ENCODE assay signal across 8 cellular contexts in genomic region chr11:68118753-68119448, GRCh38. TPM values are rescaled to one million over a fixed set of nuclear protein-coding genes. Genes with fewer than 3 reads are reported as not detected.
DNase-seq lines count a peak whose midpoint lies in the region; ATAC-seq and TF ChIP-seq lines count a peak whose summit lies in the region.

No MANE protein-coding gene starts in this region.

- H3K4me2 ChIP-seq in HCT116 (ENCODE audit: low read length), result peak overlapping the region; percentile 92

- no peaks in the 10 kb centered on the region for H3K9me2 ChIP-seq in HCT116 (ENCODE audit: insufficient read depth)

- TSS peak; percentile 52 for BruUV-seq in HCT116 (replicated peaks; lab: Mats Ljungman, UMichigan)

- TF ChIP-seq RAD21 in HCT116 (IDR thresholded peaks at IDR 0.05; ENCODE audit: low read depth), result no peak

- TF ChIP-seq CTCF in HCT116 (IDR thresholded peaks at IDR 0.05 in 2 of 3, conservative IDR thresholded peaks at IDR 0.05 in 1 of 3; ENCODE audit: borderline replicate concordance in 1 of 3, insufficient read depth in 1 of 3, low read depth in 2 of 3, low read length in 2 of 3), result no peak
- no peak for TF ChIP-seq CTCF in RWPE1 (conservative IDR thresholded peaks at IDR 0.05; ENCODE audit: low read depth)
- no peak for TF ChIP-seq CTCF in ovary (IDR thresholded peaks at IDR 0.05)

- no peaks in the 10 kb centered on the region for H3K9me3 ChIP-seq in HCT116 (ENCODE audit: control insufficient read depth in 1 of 2, insufficient read depth in 1 of 2, low read depth in 1 of 2, low read length in 2 of 2)
- no peaks in the 10 kb centered on the region for H3K9me3 ChIP-seq in ovary

- no peak overlapping the region for H3K4me3 ChIP-seq in HCT116 (replicated peaks in 1 of 2; ENCODE audit: low read depth in 1 of 2, low read length in 2 of 2)
- H3K4me3 ChIP-seq in ovary, result no peak overlapping the region

- H3K36me3 Mint-ChIP-seq in activated naive CD8-positive, alpha-beta T cell treated with anti-CD3 and anti-CD28 coated beads, Interleukin-2, amount 50 U/mL, for 24 hours (ENCODE audit: low read depth), result peaks cover 2% of the 10 kb centered on the region

- H3K9ac ChIP-seq in HCT116 (ENCODE audit: low read length), result no peak overlapping the region

- no peaks in the 10 kb centered on the region for H3K27me3 Mint-ChIP-seq in activated naive CD8-positive, alpha-beta T cell treated with anti-CD3 and anti-CD28 coated beads, Interleukin-2, amount 50 U/mL, for 24 hours

- H3K36me3 ChIP-seq in HCT116 (ENCODE audit: control insufficient read depth in 1 of 2, insufficient read depth in 2 of 2, low read length in 2 of 2), result no peaks in the 10 kb centered on the region
- no peaks in the 10 kb centered on the region for H3K36me3 ChIP-seq in ovary

- H3K27ac ChIP-seq in HCT116 (ENCODE audit: low read depth, low read length), result no peak overlapping the region
- H3K27ac ChIP-seq in RWPE1, result no peak overlapping the region
- peak overlapping the region in 1 of 2 donors; percentile 44 for H3K27ac ChIP-seq in ovary

- peak; percentile 90 to 92 for DNase-seq in AML-193 (lab: John Stamatoyannopoulos, UW)
- no peak for DNase-seq in HCT116 (ENCODE audit: low read depth, low spot score)
- DNase-seq in activated naive CD8-positive, alpha-beta T cell treated with anti-CD3 and anti-CD28 coated beads, Interleukin-2, amount 50 U/mL, for 24 hours, result no peak
- peak; percentile 73 for DNase-seq in medulla oblongata (ENCODE audit: extremely low spot score)
- DNase-seq in RWPE1 (ENCODE audit: low spot score), result no peak
- DNase-seq in ovary, result no peak
- no peak for DNase-seq in left lobe of liver (ENCODE audit: low spot score)
- no peak for DNase-seq in HCEC 1CT

- ATAC-seq in HCT116, result no peak
- no peak for ATAC-seq in activated naive CD8-positive, alpha-beta T cell treated with anti-CD3 and anti-CD28 coated beads, Interleukin-2, amount 50 U/mL, for 24 hours
- ATAC-seq in left lobe of liver, result no peak

- H2AFZ ChIP-seq in HCT116 (ENCODE audit: low read depth, low read length, poor library complexity, severe bottlenecking), result no peak overlapping the region

- H4K20me1 ChIP-seq in HCT116 (ENCODE audit: insufficient read depth), result peaks cover 10% of the 10 kb centered on the region; the same call in 1 of the 2 replicates

- peak overlapping the region; percentile 54 for H3K4me3 Mint-ChIP-seq in activated naive CD8-positive, alpha-beta T cell treated with anti-CD3 and anti-CD28 coated beads, Interleukin-2, amount 50 U/mL, for 24 hours

- POLR2A ChIA-PET in HCT116 (lab: Charles Lee), result interaction anchor here (1.0 kb wide), 1 partner anchor 9 kb away, joined by 3 read pairs; no protein-coding TSS in a partner anchor
- POLR2A ChIA-PET in RWPE1 (lab: Yijun Ruan, JAX; ENCODE audit: low non-redundant PET), result no interaction called here

- CTCF ChIA-PET in HCT116 (lab: Charles Lee), result no interaction called here
- CTCF ChIA-PET in RWPE1 (lab: Yijun Ruan, JAX), result interaction anchor here (0.6 kb wide), 1 partner anchor 90 kb away, joined by 3 read pairs; no protein-coding TSS in a partner anchor

- H3K4me1 ChIP-seq in HCT116 (ENCODE audit: control insufficient read depth in 1 of 2, insufficient read depth in 2 of 2, low read length in 2 of 2) (peaks cover 26 to 57% of the 10 kb centered on the region in 2 experiments), ovary (ENCODE audit: insufficient read depth) (peaks cover 11% of the 10 kb centered on the region)

- H3K4me1 Mint-ChIP-seq in activated naive CD8-positive, alpha-beta T cell treated with anti-CD3 and anti-CD28 coated beads, Interleukin-2, amount 50 U/mL, for 24 hours, result peaks cover 26% of the 10 kb centered on the region

- 32 to 42% (median 40%) methylated on average over 4 of the region's 4 CpGs for WGBS in ovary, 3 donors

- H3K27me3 ChIP-seq in HCT116 (ENCODE audit: insufficient read depth, low read length) (no peaks in the 10 kb centered on the region), ovary (no peaks in the 10 kb centered on the region)

- H3K27ac Mint-ChIP-seq in activated naive CD8-positive, alpha-beta T cell treated with anti-CD3 and anti-CD28 coated beads, Interleukin-2, amount 50 U/mL, for 24 hours, result no peak overlapping the region

- TF ChIP-seq POLR2A in HCT116 (IDR thresholded peaks at IDR 0.05; ENCODE audit: borderline replicate concordance, extremely low read depth, insufficient read depth, insufficient read length), result no peak
- no peak for TF ChIP-seq POLR2A in ovary (IDR thresholded peaks at IDR 0.05)

- TF ChIP-seq EP300 in ovary (IDR thresholded peaks at IDR 0.05), result no peak

- RAD21 ChIA-PET in HCT116 (lab: Charles Lee; ENCODE audit: low non-redundant PET in 1 of 2, low total read pairs in 2 of 2, uncharacterized antibody in 2 of 2, unreplicated experiment in 2 of 2), result no interaction called here

- intact Hi-C loops in HCT116 (cut with micrococcal nuclease), result no loop called here
- intact Hi-C loops in ovary (cut with DNase I), result loop anchor here in 3 of 4 donors (5.0 to 10.0 kb wide), 3 partner anchors 74 to 86 kb away; partner anchors contain the start of gene TCIRG1 (in 1 of the 3)

- peaks cover 62% of the 10 kb centered on the region for H3K79me2 ChIP-seq in HCT116 (ENCODE audit: insufficient read depth, low read length)

- H3K9me3 Mint-ChIP-seq in activated naive CD8-positive, alpha-beta T cell treated with anti-CD3 and anti-CD28 coated beads, Interleukin-2, amount 50 U/mL, for 24 hours, result no peaks in the 10 kb centered on the region

TF ChIP-seq in HCT116, 20 proteins besides CTCF, POLR2A, EP300 and RAD21 (continues in another document):
- TF ChIP-seq TCF7L2 (IDR thresholded peaks at IDR 0.05; ENCODE audit: borderline replicate concordance, extremely low read depth, insufficient read depth, insufficient read length), result no peak
- no peak for TF ChIP-seq ZFX (IDR thresholded peaks at IDR 0.05)
- TF ChIP-seq ATF3 (IDR thresholded peaks at IDR 0.05), result no peak
- no peak for TF ChIP-seq FOSL1 (IDR thresholded peaks at IDR 0.05; ENCODE audit: low read depth)
- TF ChIP-seq ZNF274 (IDR thresholded peaks at IDR 0.05; ENCODE audit: low read depth, low read length), result no peak
- no peak for TF ChIP-seq REST (IDR thresholded peaks at IDR 0.05; ENCODE audit: low read depth)
- no peak for TF ChIP-seq CEBPB (IDR thresholded peaks at IDR 0.05; ENCODE audit: low read depth)
- TF ChIP-seq SIN3A (IDR thresholded peaks at IDR 0.05; ENCODE audit: low read depth), result no peak
- no peak for TF ChIP-seq EZH2phosphoT487 (IDR thresholded peaks at IDR 0.05; ENCODE audit: borderline replicate concordance)
- TF ChIP-seq EZH2 (IDR thresholded peaks at IDR 0.05), result no peak
- TF ChIP-seq ELF1 (IDR thresholded peaks at IDR 0.05; ENCODE audit: borderline replicate concordance, low read depth), result no peak
- no peak for TF ChIP-seq EGR1 (IDR thresholded peaks at IDR 0.05; ENCODE audit: low read depth)
- TF ChIP-seq JUND (IDR thresholded peaks at IDR 0.05), result no peak
- no peak for TF ChIP-seq POLR2AphosphoS5 (IDR thresholded peaks at IDR 0.05; ENCODE audit: low read depth, low read length)
- no peak for TF ChIP-seq YY1 (IDR thresholded peaks at IDR 0.05; ENCODE audit: extremely low read depth, insufficient replicate concordance, low read depth, low read length)
- TF ChIP-seq MAX (IDR thresholded peaks at IDR 0.05), result no peak
- no peak for TF ChIP-seq CBX3 (IDR thresholded peaks at IDR 0.05; ENCODE audit: low read depth)

RNA-seq across cellular contexts. Expression of gene CHKA, which starts 2.3 kb away (rescaled TPM):
- total RNA-seq in HCT116 (2021; ENCODE audit: unreplicated experiment), result 33.1 TPM
- 12.6 and 15.6 TPM in 2 replicates for polyA plus RNA-seq in HCT116 (2012)
- 10 to 100 TPM; 20.7 to 45.3 (median 31.4) TPM for total RNA-seq in ovary
- polyA plus RNA-seq in ovary, result 10 to 100 TPM; 15.6 to 26.3 TPM
- total RNA-seq in left lobe of liver, result 15.5 TPM

Comparison
In these comparisons a context has a peak if more than half of its experiments do, and no peak if none do; other contexts are left out.
1. DNase-seq: peak in AML-193 (2 of 2) and medulla oblongata (single experiment); none in HCT116 (single experiment), activated naive CD8-positive, alpha-beta T cell treated with anti-CD3 and anti-CD28 coated beads, Interleukin-2, amount 50 U/mL, for 24 hours (single experiment), RWPE1 (single experiment), ovary (0 of 5), left lobe of liver (single experiment) and HCEC 1CT (single experiment).